In the genomic region with DNA sequence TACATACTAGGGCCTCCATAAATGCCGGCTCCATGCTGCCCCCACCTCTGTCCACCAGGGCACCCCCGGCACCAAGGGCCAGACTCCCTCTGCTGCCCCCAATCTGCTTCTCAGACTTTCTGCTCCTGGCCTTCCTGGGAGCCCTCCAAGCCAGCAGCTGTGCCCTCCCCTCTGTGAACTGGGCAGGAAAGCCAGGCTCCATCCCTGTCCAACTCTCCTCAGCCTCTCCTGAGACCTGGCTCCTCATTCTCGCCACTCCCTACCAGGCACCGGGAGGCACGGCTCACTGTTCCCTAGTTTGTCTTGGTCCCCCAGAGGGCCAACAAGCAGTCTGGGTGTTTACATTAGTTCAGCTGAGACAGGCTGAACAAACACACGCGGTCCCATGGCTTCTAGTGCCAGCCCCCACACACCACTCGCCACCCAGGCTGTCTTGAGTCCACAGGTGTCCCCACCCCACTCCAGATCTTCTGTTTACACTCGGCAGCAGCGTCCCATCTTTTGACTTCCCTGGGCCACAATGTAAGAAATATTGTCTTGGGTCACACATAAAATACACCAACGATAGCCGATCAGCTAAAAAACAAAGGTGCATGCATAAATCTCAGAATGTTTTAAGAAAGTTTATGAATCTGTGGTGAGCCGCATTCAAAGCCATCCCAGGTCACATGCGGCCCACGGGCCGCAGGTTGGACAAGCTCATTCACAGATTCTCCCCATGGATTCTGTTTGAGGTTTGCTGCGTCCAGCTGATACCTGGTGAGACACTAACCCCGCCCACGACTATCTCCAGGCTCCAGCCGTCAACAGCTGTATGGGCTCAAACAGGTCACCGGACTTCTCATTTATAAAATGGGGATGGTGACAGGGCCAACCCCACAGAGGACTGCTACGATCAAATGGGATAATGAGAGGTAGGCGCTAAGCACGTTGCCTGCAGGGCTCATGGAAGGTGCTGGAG, we compare ENCODE assay signal across 11 cellular contexts. TPM values are rescaled to one million over a fixed set of nuclear protein-coding genes. Genes with fewer than 3 reads are reported as not detected.
DNase-seq lines count a peak whose midpoint lies in the region; ATAC-seq, FAIRE-seq and TF ChIP-seq lines count a peak whose summit lies in the region.
"Had no signal": no experiment of that assay in that cellular context is flagged by ENCODE, and none has a peak within 500 bp of the region (broad histone marks: within the 10 kb centered on the region; RNA-seq: fewer than 3 reads in every experiment).

No MANE protein-coding gene starts in this region.

- FAIRE-seq in K562 (lab: Jason Lieb, UNC), result peak; percentile 99

- H3K79me2 ChIP-seq in K562 (ENCODE audit: control insufficient read depth, insufficient read depth, low read length), result no peaks in the 10 kb centered on the region

- ATAC-seq in K562, result peak; percentile 89
- ATAC-seq in right lobe of liver, result peak in 1 of 4 donors; percentile 3

- peaks cover 6% of the 10 kb centered on the region for H3K9me1 ChIP-seq in K562 (ENCODE audit: control insufficient read depth, insufficient read depth, low read length)

- WGBS in K562 (ENCODE audit: insufficient coverage, low coverage, missing lambda C conversion rate), result 18% methylated on average over 24 of the region's 24 CpGs
- WGBS in right lobe of liver (ENCODE audit: insufficient coverage, low coverage, low lambda C conversion rate, missing lambda C conversion rate), result 47% methylated on average over 8 of the region's 24 CpGs
- 47 to 61% methylated on average over 24 of the region's 24 CpGs for WGBS in testis, 2 donors

- H2AFZ ChIP-seq in K562 (ENCODE audit: low read depth, low read length), result no peak overlapping the region

- H3K27me3 ChIP-seq in K562 (ENCODE audit: control insufficient read depth in 2 of 2, insufficient read depth in 2 of 2, low read length in 2 of 2) (no peaks in the 10 kb centered on the region), right lobe of liver (no peaks in the 10 kb centered on the region), testis (no peaks in the 10 kb centered on the region)

- TF ChIP-seq EP300 in K562 (IDR thresholded peaks at IDR 0.05; ENCODE audit: low read length), result peak; percentile 91

- TF ChIP-seq POLR2A in K562 (conservative IDR thresholded peaks at IDR 0.05) (no peak), right lobe of liver (IDR thresholded peaks at IDR 0.05) (no peak), testis (IDR thresholded peaks at IDR 0.05) (no peak)

- in situ Hi-C loops in K562 (cut with MboI), result no loop called here
- in situ Hi-C loops in GM13976 (cut with MboI; ENCODE audit: low sequenced_read_pairs, unreplicated experiment), result no loop called here

- H4K20me1 ChIP-seq in K562 (replicated peaks; ENCODE audit: control insufficient read depth, insufficient read depth, low read length), result peaks cover 60% of the 10 kb centered on the region

- no peak overlapping the region for H3K4me3 ChIP-seq in K562
- no peak overlapping the region for H3K4me3 ChIP-seq in right lobe of liver
- H3K4me3 ChIP-seq in testis, result no peak overlapping the region

- no peak for TF ChIP-seq RAD21 in K562 (CRISPR knock-in tag; conservative IDR thresholded peaks at IDR 0.05 in 1 of 2, IDR thresholded peaks at IDR 0.05 in 1 of 2)

- peak in 2 of 3 experiments; percentile 9 to 22; a peak in 2 of 6 replicates for TF ChIP-seq CTCF in K562 (IDR thresholded peaks at IDR 0.05 in 2 of 3, conservative IDR thresholded peaks at IDR 0.05 in 1 of 3; ENCODE audit: insufficient read depth in 2 of 3, low read depth in 1 of 3, low read length in 3 of 3)
- no peak for TF ChIP-seq CTCF in right lobe of liver (IDR thresholded peaks at IDR 0.05)
- peak in 1 of 3 experiments; percentile 16 for TF ChIP-seq CTCF in testis (IDR thresholded peaks at IDR 0.05)
- TF ChIP-seq CTCF in GM13976 (IDR thresholded peaks at IDR 0.05; ENCODE audit: borderline replicate concordance, control extremely low read depth, extremely low read depth, insufficient read depth, missing control alignments), result no peak

- H3K27ac ChIP-seq in K562 (ENCODE audit: extremely low read depth, low read depth, low read length), result no peak overlapping the region
- H3K27ac ChIP-seq in right lobe of liver, result peak overlapping the region in 2 of 3 donors; percentile 13 to 54
- peak overlapping the region; percentile 90 to 93 for H3K27ac ChIP-seq in testis

- H3K4me2 ChIP-seq in K562 (ENCODE audit: insufficient read depth, low read length), result no peak overlapping the region; the same call in 1 of the 2 replicates

- peaks cover 42 to 43% of the 10 kb centered on the region in 2 experiments for H3K4me1 ChIP-seq in K562 (replicated peaks in 1 of 2; ENCODE audit: control insufficient read depth in 2 of 2, insufficient read depth in 2 of 2, low read length in 2 of 2)
- peaks cover 0 to 26% (median 10%) of the 10 kb centered on the region in 4 donors for H3K4me1 ChIP-seq in right lobe of liver
- peaks cover 79% of the 10 kb centered on the region for H3K4me1 ChIP-seq in testis

- H3K9me3 ChIP-seq in K562 (replicated peaks; ENCODE audit: control insufficient read depth, insufficient read depth, low read depth, low read length), result no peaks in the 10 kb centered on the region
- no peaks in the 10 kb centered on the region for H3K9me3 ChIP-seq in right lobe of liver
- H3K9me3 ChIP-seq in testis, result no peaks in the 10 kb centered on the region

- peak; percentile 21 for DNase-seq in NCI-H2171 treated with DMSO at 0.1 percent for 48 hours (lab: John Stamatoyannopoulos, UW)
- no peak for DNase-seq in NCI-H2171 (lab: John Stamatoyannopoulos, UW)
- peak; percentile 86 to 95 (median 88) for DNase-seq in K562 (ENCODE audit: extremely low read depth in 1 of 4, low spot score in 3 of 4)
- DNase-seq in right lobe of liver, result no peak
- DNase-seq in testis, result no peak
- DNase-seq in HT-29 (ENCODE audit: low spot score), result no peak
- no peak for DNase-seq in activated CD8-positive, alpha-beta memory T cell treated with anti-CD3 and anti-CD28 coated beads for 24 hours
- no peak for DNase-seq in GM13976 (ENCODE audit: low spot score)
- DNase-seq: activated CD4-positive, alpha-beta T cell treated with anti-CD3 and anti-CD28 coated beads, Interleukin-2, amount 50 U/mL, for 4 hours; AML-193; NCI-H2107 had no signal

- POLR2A ChIA-PET in K562 (lab: Yijun Ruan, JAX), result interaction anchor here (0.5 to 1.1 kb wide), 9 partner anchors 24 to 1441 kb away, joined by 3 to 4 read pairs (median 3); no protein-coding TSS in a partner anchor

- intact Hi-C loops in K562 (cut with micrococcal nuclease), result no loop called here
- intact Hi-C loops in right lobe of liver (cut with DNase I), result no loop called here
- intact Hi-C loops in testis (cut with DNase I; ENCODE audit: low total_unique reads), result no loop called here

- CTCF ChIA-PET in K562 (lab: Yijun Ruan, JAX; ENCODE audit: low intra/inter-chr PET ratio), result no interaction called here

- BruUV-seq in K562 (replicated peaks; lab: Mats Ljungman, UMichigan), result no TSS peak

- no peaks in the 10 kb centered on the region for H3K36me3 ChIP-seq in K562 (ENCODE audit: control insufficient read depth, insufficient read depth, low read length)
- H3K36me3 ChIP-seq in right lobe of liver, result no peaks in the 10 kb centered on the region
- no peaks in the 10 kb centered on the region for H3K36me3 ChIP-seq in testis (ENCODE audit: low read depth, missing control alignments)

- H3K9ac ChIP-seq in K562 (ENCODE audit: insufficient read depth in 1 of 2, low read depth in 2 of 2, low read length in 2 of 2), result peak overlapping the region in 1 of 2 experiments; percentile 76; a peak in 2 of 4 replicates

TF ChIP-seq in K562, 482 proteins besides CTCF, POLR2A, EP300 and RAD21 (continues in another document):
- TF ChIP-seq, protein P1, sequence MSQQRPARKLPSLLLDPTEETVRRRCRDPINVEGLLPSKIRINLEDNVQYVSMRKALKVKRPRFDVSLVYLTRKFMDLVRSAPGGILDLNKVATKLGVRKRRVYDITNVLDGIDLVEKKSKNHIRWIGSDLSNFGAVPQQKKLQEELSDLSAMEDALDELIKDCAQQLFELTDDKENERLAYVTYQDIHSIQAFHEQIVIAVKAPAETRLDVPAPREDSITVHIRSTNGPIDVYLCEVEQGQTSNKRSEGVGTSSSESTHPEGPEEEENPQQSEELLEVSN (IDR thresholded peaks at IDR 0.05; ENCODE audit: borderline replicate concordance in 1 of 2, extremely low read depth in 1 of 2, insufficient read depth in 1 of 2, insufficient read length in 1 of 2, low read depth in 1 of 2, low read length in 1 of 2, poor library complexity in 1 of 2, severe bottlenecking in 1 of 2), result peak in 1 of 2 experiments; percentile 20
- TF ChIP-seq MBD2 (IDR thresholded peaks at IDR 0.05; ENCODE audit: borderline replicate concordance, low read depth), result no peak; the same call in 1 of the 2 replicates

RNA-seq across cellular contexts. Expression of a gene that starts 29.5 kb away (rescaled TPM):
- 46.9 and 72.4 TPM in 2 replicates for total RNA-seq in K562 (2011; cell fraction: chromatin; rRNA removed; ENCODE audit: low replicate concordance)
- total RNA-seq in K562 (2011; cell fraction: nucleolus; rRNA removed), result 41.5 and 47.5 TPM in 2 replicates
- total RNA-seq in K562 (2011; cell fraction: nucleoplasm; rRNA removed), result 38.9 and 42.0 TPM in 2 replicates
- 18.8 and 21.3 TPM in 2 replicates for total RNA-seq in K562 (2014; rRNA removed)
- total RNA-seq in K562 (2014; rRNA removed; fragmentation: Illumina TruSeq; extraction: Trizol), result 11.0 and 14.5 TPM in 2 replicates
- total RNA-seq in K562 (2015; rRNA removed; fragmentation: Illumina TruSeq; extraction: Trizol), result 5.3 and 6.9 TPM in 2 replicates
- total RNA-seq in K562 (2021), result 31.6 and 34.8 TPM in 2 replicates
- polyA plus RNA-seq in K562 (2011; rRNA removed), result 10.3 and 26.8 TPM in 2 replicates
- polyA plus RNA-seq in K562 (2011; cell fraction: cytosol; rRNA removed), result 5.5 and 9.8 TPM in 2 replicates
- 12.7 and 17.7 TPM in 2 replicates for polyA plus RNA-seq in K562 (2011; cell fraction: nucleus; rRNA removed)
- polyA plus RNA-seq in K562 (2012), result 20.2 and 46.9 TPM in 2 replicates
- polyA plus RNA-seq in K562 (2014; fragmentation: Illumina TruSeq; extraction: Trizol), result 29.7 and 30.8 TPM in 2 replicates
- polyA plus RNA-seq in K562 (2014; fragmentation: Nextera tagmentation; extraction: Ambion mirVana), result under 1 TPM; 0.56 to 0.61 TPM
- polyA plus RNA-seq in K562 (2014; rRNA removed), result 10.1 and 12.1 TPM in 2 replicates
- polyA minus RNA-seq in K562 (2011; rRNA and poly(A)+ RNA removed), result 9.1 and 14.0 TPM in 2 replicates
- polyA minus RNA-seq in K562 (2011; cell fraction: cytosol; rRNA and poly(A)+ RNA removed), result 9.9 and 13.4 TPM in 2 replicates
- 9.1 and 11.0 TPM in 2 replicates for polyA minus RNA-seq in K562 (2011; cell fraction: nucleus; rRNA and poly(A)+ RNA removed)
- 10 to 100 TPM; 39.7 to 61.3 (median 43.8) TPM for total RNA-seq in right lobe of liver
- 100 to 1,000 TPM in 1 of 2 donors, 10 to 100 TPM in 1; 96.4 to 101 TPM for total RNA-seq in testis
- polyA plus RNA-seq in testis (ENCODE audit: insufficient read depth, low read depth, low replicate concordance), result 66.1 TPM
- total RNA-seq in HT-29 (2014; rRNA removed; shearing (Covaris generic)), result 71.6 and 77.6 TPM in 2 replicates

Comparison
In these comparisons a context has a peak if more than half of its experiments do, and no peak if none do; other contexts are left out.
1. DNase-seq: peak in NCI-H2171 treated with DMSO at 0.1 percent for 48 hours (single experiment) and K562 (4 of 4); none in NCI-H2171 (single experiment), right lobe of liver (0 of 3), testis (single experiment), HT-29 (single experiment), activated CD8-positive, alpha-beta memory T cell treated with anti-CD3 and anti-CD28 coated beads for 24 hours (single experiment) and GM13976 (single experiment).
2. CTCF ChIP-seq: peak in K562 (2 of 3); none in right lobe of liver (0 of 4) and GM13976 (single experiment).